In the genomic region with DNA sequence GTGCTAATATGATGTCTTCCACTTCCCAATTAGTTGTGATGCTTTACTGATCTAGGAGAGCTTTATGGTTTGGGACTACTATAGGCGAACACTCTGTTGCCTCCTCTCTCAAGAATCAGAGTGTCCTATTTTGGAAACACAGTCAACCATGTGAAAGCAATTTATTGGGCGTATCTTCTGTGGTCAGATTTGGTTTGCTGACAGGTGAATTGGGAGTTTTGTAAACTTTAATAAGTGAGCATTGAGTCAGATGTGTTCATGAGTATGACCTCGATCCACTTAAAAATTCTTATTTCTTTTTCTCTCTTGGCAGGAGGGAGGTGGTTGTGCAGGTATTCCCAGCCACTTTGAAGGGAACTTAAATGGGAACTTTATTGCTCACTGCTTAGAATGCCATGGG, we compare ENCODE assay signal across 23 cellular contexts. TPM values are rescaled to one million over a fixed set of nuclear protein-coding genes. Genes with fewer than 3 reads are reported as not detected.
A peak's percentile ranks its signal among the peaks of the same experiment; 100 is the strongest.
DNase-seq lines count a peak whose midpoint lies in the region; ATAC-seq, FAIRE-seq and TF ChIP-seq lines count a peak whose summit lies in the region.
"Had no signal": no experiment of that assay in that cellular context is flagged by ENCODE, and none has a peak within 500 bp of the region (broad histone marks: within the 10 kb centered on the region; RNA-seq: fewer than 3 reads in every experiment).

No MANE protein-coding gene starts in this region.

- POLR2A ChIA-PET in PC-3 (lab: Charles Lee; ENCODE audit: unreplicated experiment) = no interaction called here

- DNase-seq in GM12892 (ENCODE audit: insufficient read length) (no peak), PC-3 (peak; percentile 80), memory B cell (ENCODE audit: low spot score in 2 of 2) (no peak), NCI-H82 treated with DMSO at 0.1 percent for 48 hours (lab: John Stamatoyannopoulos, UW; ENCODE audit: unreplicated experiment) (no peak), DMS53 treated with DMSO at 0.1 percent for 48 hours (lab: John Stamatoyannopoulos, UW; ENCODE audit: unreplicated experiment) (no peak)
- DNase-seq in stimulated activated naive B cell treated with anti-CD40 and anti-IgM and Interleukin-4, amounts not matched to agents 10 μg/mL and 1 μg/mL and 100 μg/mL, for 72 hours = no peak
- DNase-seq: C1 segment of cervical spinal cord; CD8-positive, alpha-beta T cell; Karpas-422; MG63; NCI-H1048; NCI-H1417 treated with DMSO at 0.1 percent for 48 hours; NCI-H187; NCI-H2227 treated with DMSO at 0.1 percent for 48 hours; NCI-H510A; SIG-M5; T-cell had no signal

- peak overlapping the region; percentile 27 for H3K27ac ChIP-seq in PC-3 (ENCODE audit: low read length)

- H3K4me3 Mint-ChIP-seq in memory B cell = peak overlapping the region; percentile 46
- peak overlapping the region in 1 of 2 donors; percentile 63 for H3K4me3 Mint-ChIP-seq in stimulated activated naive B cell treated with anti-CD40 and anti-IgM and Interleukin-4, amounts not matched to agents 10 μg/mL and 1 μg/mL and 100 μg/mL, for 72 hours
- H3K4me3 Mint-ChIP-seq: CD8-positive, alpha-beta T cell; GM23338; T-cell had no signal

- H3K9me2 ChIP-seq in PC-3 (replicated peaks; ENCODE audit: low read length) = no peaks in the 10 kb centered on the region

- peaks cover 83% of the 10 kb centered on the region for H3K79me2 ChIP-seq in PC-3 (ENCODE audit: low read length)

- no TSS peak for BruUV-seq in PC-3 (replicated peaks; lab: Mats Ljungman, UMichigan)

- peak overlapping the region; percentile 54 for H3K4me2 ChIP-seq in PC-3 (ENCODE audit: low read length)
- H3K4me2 ChIP-seq: GM23338 had no signal

- no peak overlapping the region for H3K4me3 ChIP-seq in PC-3 (ENCODE audit: low read length)
- H3K4me3 ChIP-seq: GM23338, HAP-1, MG63 had no signal

- no peak for ATAC-seq in PC-3
- no peak for ATAC-seq in memory B cell (ENCODE audit: low read depth)
- ATAC-seq in stimulated activated naive B cell treated with anti-CD40 and anti-IgM and Interleukin-4, amounts not matched to agents 10 μg/mL and 1 μg/mL and 100 μg/mL, for 72 hours (replicated peaks) = no peak
- ATAC-seq in GM18505 (IDR thresholded peaks at IDR 0.05; ENCODE audit: unreplicated experiment) = no peak
- no peak for ATAC-seq in HG02870 (IDR thresholded peaks at IDR 0.05; ENCODE audit: unreplicated experiment)
- ATAC-seq: CD8-positive, alpha-beta T cell; GM23338; Panc1; SK-N-SH treated with all-trans-retinoic acid at 6 μM for 48 hours; T-cell had no signal

- no peak overlapping the region for H3K9ac ChIP-seq in PC-3 (ENCODE audit: low read length)

- no peaks in the 10 kb centered on the region for H3K9me3 ChIP-seq in PC-3 (ENCODE audit: low read length)
- H3K9me3 ChIP-seq: HAP-1 had no signal

- H3K36me3 Mint-ChIP-seq in memory B cell = peaks cover 8% of the 10 kb centered on the region
- peaks cover 0 to 10% of the 10 kb centered on the region in 2 donors for H3K36me3 Mint-ChIP-seq in stimulated activated naive B cell treated with anti-CD40 and anti-IgM and Interleukin-4, amounts not matched to agents 10 μg/mL and 1 μg/mL and 100 μg/mL, for 72 hours

- TF ChIP-seq POLR2A in GM12892 (IDR thresholded peaks at IDR 0.05; ENCODE audit: low read depth, low read length) (no peak), GM18505 (IDR thresholded peaks at IDR 0.05; ENCODE audit: borderline replicate concordance, extremely low read depth, insufficient read depth, insufficient read length) (no peak)

- no peaks in the 10 kb centered on the region for H3K36me3 ChIP-seq in PC-3 (ENCODE audit: low read depth, low read length)
- H3K36me3 ChIP-seq: HAP-1 had no signal

- H3K27me3 Mint-ChIP-seq in memory B cell = no peaks in the 10 kb centered on the region
- H3K27me3 Mint-ChIP-seq in stimulated activated naive B cell treated with anti-CD40 and anti-IgM and Interleukin-4, amounts not matched to agents 10 μg/mL and 1 μg/mL and 100 μg/mL, for 72 hours = no peaks in the 10 kb centered on the region
- H3K27me3 Mint-ChIP-seq: T-cell had no signal

- no peak overlapping the region for H2AFZ ChIP-seq in PC-3 (ENCODE audit: low read length)
- H2AFZ ChIP-seq: GM23338 had no signal

- peak; percentile 77 for FAIRE-seq in GM12892 (lab: Jason Lieb, UNC)

- intact Hi-C loops in PC-3 (cut with micrococcal nuclease) = no loop called here

- peaks cover 12% of the 10 kb centered on the region; the same call in 1 of the 2 replicates for H4K20me1 ChIP-seq in PC-3 (ENCODE audit: low read length)

- H3K4me1 Mint-ChIP-seq in memory B cell = peaks cover 44% of the 10 kb centered on the region
- peaks cover 40 to 72% of the 10 kb centered on the region in 2 donors for H3K4me1 Mint-ChIP-seq in stimulated activated naive B cell treated with anti-CD40 and anti-IgM and Interleukin-4, amounts not matched to agents 10 μg/mL and 1 μg/mL and 100 μg/mL, for 72 hours

- CTCF ChIA-PET in PC-3 (lab: Charles Lee) = no interaction called here

- peaks cover 25% of the 10 kb centered on the region for H3K4me1 ChIP-seq in PC-3 (ENCODE audit: insufficient read depth, low read length)

- H3F3A ChIP-seq in PC-3 (ENCODE audit: low read length, unreplicated experiment) = no peaks in the 10 kb centered on the region

- no peak for TF ChIP-seq CTCF in PC-3 (conservative IDR thresholded peaks at IDR 0.05; ENCODE audit: low read depth, low read length)

- H3K27ac Mint-ChIP-seq in memory B cell = peak overlapping the region; percentile 60
- peak overlapping the region; percentile 25 for H3K27ac Mint-ChIP-seq in stimulated activated naive B cell treated with anti-CD40 and anti-IgM and Interleukin-4, amounts not matched to agents 10 μg/mL and 1 μg/mL and 100 μg/mL, for 72 hours
- H3K27ac Mint-ChIP-seq: CD8-positive, alpha-beta T cell; GM23338; T-cell had no signal

- H3K27me3 ChIP-seq in PC-3 (ENCODE audit: low read length) = no peaks in the 10 kb centered on the region
- H3K27me3 ChIP-seq: MG63 had no signal

- H3K9me3 Mint-ChIP-seq in memory B cell = no peaks in the 10 kb centered on the region
- no peaks in the 10 kb centered on the region for H3K9me3 Mint-ChIP-seq in stimulated activated naive B cell treated with anti-CD40 and anti-IgM and Interleukin-4, amounts not matched to agents 10 μg/mL and 1 μg/mL and 100 μg/mL, for 72 hours
- H3K9me3 Mint-ChIP-seq: CD8-positive, alpha-beta T cell; T-cell had no signal

RNA-seq across cellular contexts. Expression of gene CAT, which starts 4.4 kb away (rescaled TPM):
- 33.3 TPM for polyA plus RNA-seq in GM12892 (2012; ENCODE audit: missing spikeins)
- total RNA-seq in PC-3 (2014; rRNA removed) = 46.6 and 50.5 TPM in 2 replicates
